Comparison of ENCODE assay signal across 32 cellular contexts in the genomic region with DNA sequence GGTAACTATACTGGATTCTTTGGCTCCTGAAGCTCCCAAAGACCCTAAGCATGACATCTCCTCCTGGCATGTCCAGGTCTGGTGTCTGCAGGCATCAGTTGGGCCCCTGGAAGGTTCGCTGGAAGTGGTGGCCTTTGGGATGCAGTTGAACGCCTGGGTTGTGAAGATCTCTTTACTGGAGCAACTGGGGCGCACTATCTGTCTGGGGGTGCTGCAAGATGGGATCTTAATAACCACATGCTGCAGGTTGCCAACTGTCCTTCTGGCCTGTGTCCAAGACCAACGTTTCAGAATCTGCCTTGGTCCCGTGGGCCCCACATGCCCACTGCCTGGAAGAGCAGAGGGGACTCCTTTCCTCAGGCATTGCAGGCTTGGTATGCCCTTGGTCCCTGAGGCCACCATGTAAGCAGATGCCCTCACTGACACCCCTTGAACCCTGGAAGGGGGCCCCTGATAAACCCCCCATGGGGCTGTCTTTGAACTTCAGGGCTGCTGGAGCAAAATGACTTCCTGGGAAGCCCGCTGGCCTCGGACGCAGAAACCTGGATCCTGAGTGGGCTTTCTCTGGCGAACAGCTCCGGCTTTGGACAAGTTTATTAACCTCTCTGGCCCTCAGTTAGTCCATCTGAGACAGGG.
DNase-seq lines count a peak whose midpoint lies in the region; ATAC-seq, FAIRE-seq and TF ChIP-seq lines count a peak whose summit lies in the region.
"Had no signal": no experiment of that assay in that cellular context is flagged by ENCODE, and none has a peak within 500 bp of the region (broad histone marks: within the 10 kb centered on the region; RNA-seq: fewer than 3 reads in every experiment).

No MANE protein-coding gene starts in this region.

- H3K9me3 Mint-ChIP-seq in activated T-cell treated with anti-CD3 and anti-CD28 coated beads, Interleukin-2, amount 50 U/mL, for 24 hours = no peaks in the 10 kb centered on the region
- no peaks in the 10 kb centered on the region for H3K9me3 Mint-ChIP-seq in activated T-cell treated with anti-CD3 and anti-CD28 coated beads, Interleukin-2, amount 50 U/mL, for 4 hours
- H3K9me3 Mint-ChIP-seq in nephron = no peaks in the 10 kb centered on the region
- H3K9me3 Mint-ChIP-seq: activated naive CD8-positive, alpha-beta T cell treated with anti-CD3 and anti-CD28 coated beads for 36 hours; CD4-positive, CD25-positive, alpha-beta regulatory T cell; dendritic cell treated with granulocyte-macrophage colony-stimulating factor and Interleukin-4, amounts not matched to agents 40 ng/mL and 50 ng/mL, for 4 days; natural killer cell treated with Interleukin-12 subunit alpha and Interleukin-12 subunit beta and Interleukin-15 and Interleukin-18, amount 100 ng/mL, for 72 hours; stimulated activated memory B cell treated with anti-CD40 and anti-IgM and Interleukin-4, amounts not matched to agents 10 μg/mL and 1 μg/mL and 100 μg/mL, for 72 hours; WTC11 had no signal

- H3K4me1 ChIP-seq in tibial nerve (peaks cover 0 to 20% (median 3%) of the 10 kb centered on the region in 4 donors), pancreas (no peaks in the 10 kb centered on the region)
- H3K4me1 ChIP-seq: HAP-1, right lobe of liver had no signal

- no peak overlapping the region for H3K4me3 ChIP-seq in bronchial epithelial cell (ENCODE audit: low read depth, low read length)
- no peak overlapping the region for H3K4me3 ChIP-seq in tibial nerve
- H3K4me3 ChIP-seq in pancreas = no peak overlapping the region
- H3K4me3 ChIP-seq: HAP-1, hepatocyte, right lobe of liver, thoracic aorta had no signal

- H3K27me3 ChIP-seq in bronchial epithelial cell (ENCODE audit: control insufficient read depth, insufficient read depth, low read length) (no peaks in the 10 kb centered on the region), tibial nerve (no peaks in the 10 kb centered on the region), pancreas (no peaks in the 10 kb centered on the region)
- H3K27me3 ChIP-seq: hepatocyte had no signal

- H3K27ac ChIP-seq in tibial nerve = no peak overlapping the region
- H3K27ac ChIP-seq in pancreas = no peak overlapping the region
- H3K27ac ChIP-seq: hepatocyte, right lobe of liver, thoracic aorta had no signal

- 83 to 84% methylated on average over 10 of the region's 10 CpGs for whole genome bisulfite sequencing in tibial nerve, 2 donors
- 58 to 62% methylated on average over 10 of the region's 10 CpGs for WGBS in pancreas, 2 donors

- H3K4me3 Mint-ChIP-seq in activated T-cell treated with anti-CD3 and anti-CD28 coated beads, Interleukin-2, amount 50 U/mL, for 24 hours = no peak overlapping the region
- H3K4me3 Mint-ChIP-seq in activated T-cell treated with anti-CD3 and anti-CD28 coated beads, Interleukin-2, amount 50 U/mL, for 4 hours = no peak overlapping the region
- no peak overlapping the region for H3K4me3 Mint-ChIP-seq in nephron
- H3K4me3 Mint-ChIP-seq: activated naive CD8-positive, alpha-beta T cell treated with anti-CD3 and anti-CD28 coated beads for 36 hours; CD4-positive, CD25-positive, alpha-beta regulatory T cell; dendritic cell treated with granulocyte-macrophage colony-stimulating factor and Interleukin-4, amounts not matched to agents 40 ng/mL and 50 ng/mL, for 4 days; natural killer cell treated with Interleukin-12 subunit alpha and Interleukin-12 subunit beta and Interleukin-15 and Interleukin-18, amount 100 ng/mL, for 72 hours; stimulated activated memory B cell treated with anti-CD40 and anti-IgM and Interleukin-4, amounts not matched to agents 10 μg/mL and 1 μg/mL and 100 μg/mL, for 72 hours; WTC11 had no signal

- H3K27ac Mint-ChIP-seq in activated T-cell treated with anti-CD3 and anti-CD28 coated beads, Interleukin-2, amount 50 U/mL, for 24 hours = no peak overlapping the region
- peak overlapping the region in 2 of 3 experiments; percentile 35 to 71 for H3K27ac Mint-ChIP-seq in nephron
- H3K27ac Mint-ChIP-seq: activated naive CD8-positive, alpha-beta T cell treated with anti-CD3 and anti-CD28 coated beads for 36 hours; CD4-positive, CD25-positive, alpha-beta regulatory T cell; dendritic cell treated with granulocyte-macrophage colony-stimulating factor and Interleukin-4, amounts not matched to agents 40 ng/mL and 50 ng/mL, for 4 days; natural killer cell treated with Interleukin-12 subunit alpha and Interleukin-12 subunit beta and Interleukin-15 and Interleukin-18, amount 100 ng/mL, for 72 hours; stimulated activated memory B cell treated with anti-CD40 and anti-IgM and Interleukin-4, amounts not matched to agents 10 μg/mL and 1 μg/mL and 100 μg/mL, for 72 hours; WTC11 had no signal

- peak; percentile 6 for DNase-seq in activated T-cell treated with anti-CD3 and anti-CD28 coated beads, Interleukin-2, amount 50 U/mL, for 24 hours
- no peak for DNase-seq in activated T-cell treated with anti-CD3 and anti-CD28 coated beads, Interleukin-2, amount 50 U/mL, for 4 hours
- no peak for DNase-seq in bronchial epithelial cell (ENCODE audit: low read depth)
- DNase-seq in tibial nerve (ENCODE audit: low spot score in 2 of 2) = peak; percentile 2 to 3
- DNase-seq in pancreas = no peak
- DNase-seq in NCI-H2029 treated with DMSO at 0.1 percent for 48 hours (lab: John Stamatoyannopoulos, UW) = no peak
- DNase-seq: activated CD4-positive, alpha-beta T cell treated with anti-CD3 and anti-CD28 coated beads, Interleukin-2, amount 50 U/mL, for 1 hour; activated naive CD8-positive, alpha-beta T cell treated with anti-CD3 and anti-CD28 coated beads for 36 hours; caudate nucleus; CD4-positive, CD25-positive, alpha-beta regulatory T cell; DND-41; KBM-7; MM.1S; NCI-H1417 treated with DMSO at 0.1 percent for 48 hours; NK-92 treated with Interleukin-12 subunit alpha and Interleukin-12 subunit beta, amount 100 ng/mL, for 24 hours; SIG-M5; stimulated activated CD4-positive, alpha-beta T cell treated with anti-CD3 and anti-CD28 coated beads, Interleukin-4, amount 100 ng/mL, for 4 hours; SW 1271; T-helper 9 cell had no signal

- H3K36me3 ChIP-seq in bronchial epithelial cell (ENCODE audit: control insufficient read depth, insufficient read depth, low read length) (no peaks in the 10 kb centered on the region), tibial nerve (no peaks in the 10 kb centered on the region), pancreas (no peaks in the 10 kb centered on the region)
- H3K36me3 ChIP-seq: HAP-1, right lobe of liver, thoracic aorta had no signal

- no peak for ATAC-seq in activated T-cell treated with anti-CD3 and anti-CD28 coated beads, Interleukin-2, amount 50 U/mL, for 4 hours
- ATAC-seq in pancreas = no peak
- ATAC-seq in GM18867 (IDR thresholded peaks at IDR 0.05; ENCODE audit: unreplicated experiment) = no peak
- ATAC-seq: right lobe of liver, WTC11 had no signal

- no peak for TF ChIP-seq EP300 in tibial nerve (IDR thresholded peaks at IDR 0.05)

- intact Hi-C loops in pancreas (cut with DNase I) = no loop called here

- H3K9me3 ChIP-seq in tibial nerve = no peaks in the 10 kb centered on the region
- H3K9me3 ChIP-seq in pancreas = no peaks in the 10 kb centered on the region
- H3K9me3 ChIP-seq: HAP-1, right lobe of liver, thoracic aorta had no signal

- TF ChIP-seq CTCF in bronchial epithelial cell (IDR thresholded peaks at IDR 0.05; ENCODE audit: insufficient read depth, low read length, severe bottlenecking) = no peak
- TF ChIP-seq CTCF in nephron (IDR thresholded peaks at IDR 0.05; ENCODE audit: unreplicated experiment in 3 of 3) = no peak
- no peak for TF ChIP-seq CTCF in tibial nerve (IDR thresholded peaks at IDR 0.05)
- TF ChIP-seq CTCF in pancreas (IDR thresholded peaks at IDR 0.05) = no peak

- no peaks in the 10 kb centered on the region for H3K36me3 Mint-ChIP-seq in activated T-cell treated with anti-CD3 and anti-CD28 coated beads, Interleukin-2, amount 50 U/mL, for 24 hours (ENCODE audit: low read depth)
- H3K36me3 Mint-ChIP-seq in activated T-cell treated with anti-CD3 and anti-CD28 coated beads, Interleukin-2, amount 50 U/mL, for 4 hours (ENCODE audit: insufficient read depth) = no peaks in the 10 kb centered on the region
- no peaks in the 10 kb centered on the region for H3K36me3 Mint-ChIP-seq in nephron (ENCODE audit: low read depth)
- H3K36me3 Mint-ChIP-seq: activated naive CD8-positive, alpha-beta T cell treated with anti-CD3 and anti-CD28 coated beads for 36 hours; CD4-positive, CD25-positive, alpha-beta regulatory T cell; natural killer cell treated with Interleukin-12 subunit alpha and Interleukin-12 subunit beta and Interleukin-15 and Interleukin-18, amount 100 ng/mL, for 72 hours; stimulated activated memory B cell treated with anti-CD40 and anti-IgM and Interleukin-4, amounts not matched to agents 10 μg/mL and 1 μg/mL and 100 μg/mL, for 72 hours; WTC11 had no signal

- H3K4me1 Mint-ChIP-seq in activated T-cell treated with anti-CD3 and anti-CD28 coated beads, Interleukin-2, amount 50 U/mL, for 24 hours (ENCODE audit: low read depth) = peaks cover 12% of the 10 kb centered on the region
- H3K4me1 Mint-ChIP-seq in activated T-cell treated with anti-CD3 and anti-CD28 coated beads, Interleukin-2, amount 50 U/mL, for 4 hours (ENCODE audit: low read depth) = peaks cover 13% of the 10 kb centered on the region
- peaks cover 20% of the 10 kb centered on the region for H3K4me1 Mint-ChIP-seq in nephron

- no peak for TF ChIP-seq POLR2A in tibial nerve (IDR thresholded peaks at IDR 0.05)

- peaks cover 22% of the 10 kb centered on the region for H3K27me3 Mint-ChIP-seq in activated T-cell treated with anti-CD3 and anti-CD28 coated beads, Interleukin-2, amount 50 U/mL, for 24 hours
- H3K27me3 Mint-ChIP-seq in activated T-cell treated with anti-CD3 and anti-CD28 coated beads, Interleukin-2, amount 50 U/mL, for 4 hours (ENCODE audit: low read depth) = peaks cover 7% of the 10 kb centered on the region
- peaks cover 11% of the 10 kb centered on the region for H3K27me3 Mint-ChIP-seq in nephron (ENCODE audit: low read depth)

- peak; percentile 62 for FAIRE-seq in bronchial epithelial cell (lab: Jason Lieb, UNC)
- no peak for FAIRE-seq in pancreas (lab: Jason Lieb, UNC)
- FAIRE-seq: A204.1, frontal cortex, GM18507 had no signal

Comparison
In these comparisons a context has a peak if more than half of its experiments do, and no peak if none do; other contexts are left out.
1. DNase-seq: peak in activated T-cell treated with anti-CD3 and anti-CD28 coated beads, Interleukin-2, amount 50 U/mL, for 24 hours (single experiment) and tibial nerve (2 of 2); none in activated T-cell treated with anti-CD3 and anti-CD28 coated beads, Interleukin-2, amount 50 U/mL, for 4 hours (single experiment), bronchial epithelial cell (single experiment), pancreas (0 of 6) and NCI-H2029 treated with DMSO at 0.1 percent for 48 hours (single experiment).